Comparison of ENCODE assay signal across 8 cellular contexts in the genomic region with DNA sequence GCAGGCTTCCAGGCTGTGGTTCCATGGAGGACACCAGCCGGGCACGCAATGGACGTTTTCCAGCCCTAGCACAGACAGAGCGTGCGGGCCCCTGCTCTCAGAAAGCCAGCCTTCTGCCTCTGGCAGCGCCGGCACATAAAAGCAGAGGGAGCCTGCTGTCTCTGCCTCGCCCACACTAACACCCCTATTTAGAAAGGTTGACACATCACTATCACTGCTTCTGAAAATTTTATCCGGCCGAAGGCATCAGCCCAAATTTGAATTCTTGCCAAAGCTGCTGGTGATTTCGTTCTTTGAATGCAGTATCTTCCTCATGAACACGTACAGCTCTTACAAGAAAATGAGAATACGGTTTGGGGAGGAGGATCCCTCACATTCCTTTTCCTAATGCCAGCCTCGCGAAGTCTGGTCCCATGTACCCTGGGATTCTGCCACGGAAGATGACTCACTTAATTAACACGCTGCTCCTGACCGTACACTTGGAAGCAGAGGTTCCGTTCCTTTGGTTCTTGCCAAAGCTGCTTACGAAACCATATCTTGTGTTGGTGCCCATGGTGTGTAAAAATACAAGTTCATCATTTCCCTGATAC. TPM values are rescaled to one million over a fixed set of nuclear protein-coding genes. Genes with fewer than 3 reads are reported as not detected.
DNase-seq lines count a peak whose midpoint lies in the region; ATAC-seq and TF ChIP-seq lines count a peak whose summit lies in the region.

No MANE protein-coding gene starts in this region.

- intact Hi-C loops in Panc1 (cut with micrococcal nuclease; ENCODE audit: unreplicated experiment) = loop anchor here (2.0 kb wide), 1 partner anchor 23 kb away; the partner anchor contains the start of gene DECR2

- TF ChIP-seq CTCF in Panc1 (IDR thresholded peaks at IDR 0.05) = no peak

- WGBS in thymus = 85% methylated on average over 20 of the region's 20 CpGs

- CTCF ChIA-PET in Panc1 (lab: Charles Lee) = no interaction called here

- peak; percentile 47 for ATAC-seq in Panc1
- no peak for ATAC-seq in GM18505 (IDR thresholded peaks at IDR 0.05; ENCODE audit: unreplicated experiment)
- ATAC-seq in HG03139 (IDR thresholded peaks at IDR 0.05; ENCODE audit: unreplicated experiment) = no peak

- H3K27me3 ChIP-seq in Panc1 (ENCODE audit: control insufficient read depth, insufficient read depth, low read length) = no peaks in the 10 kb centered on the region
- no peaks in the 10 kb centered on the region for H3K27me3 ChIP-seq in thymus (ENCODE audit: control insufficient read depth, insufficient read depth)

- H3K27ac ChIP-seq in Panc1 (ENCODE audit: low read length) (peak overlapping the region; percentile 88), thymus (ENCODE audit: low read depth) (peak overlapping the region; percentile 9)

- POLR2A ChIA-PET in Panc1 (lab: Charles Lee) = no interaction called here

- no peak for TF ChIP-seq POLR2A in GM18505 (IDR thresholded peaks at IDR 0.05; ENCODE audit: borderline replicate concordance, extremely low read depth, insufficient read depth, insufficient read length)

- DNase-seq in NCI-H1417 (lab: John Stamatoyannopoulos, UW) (peak in 2 of 3 experiments; percentile 26 to 57), NCI-H1417 treated with DMSO at 0.1 percent for 48 hours (lab: John Stamatoyannopoulos, UW) (no peak), Panc1 (ENCODE audit: low read depth, low spot score) (peak; percentile 79), dermis microvascular lymphatic vessel endothelial cell (ENCODE audit: low read depth in 2 of 2) (peak; percentile 14 to 87), lung microvascular endothelial cell (ENCODE audit: low read depth in 2 of 2) (peak; percentile 43 to 95)

- H3K4me3 ChIP-seq in Panc1 (ENCODE audit: low read depth in 2 of 2, low read length in 2 of 2) (peak overlapping the region; percentile 73 to 77), thymus (ENCODE audit: low read length) (no peak overlapping the region)

- BruUV-seq in Panc1 (replicated peaks; lab: Mats Ljungman, UMichigan) = no TSS peak

- in situ Hi-C loops in Panc1 (cut with HindIII; ENCODE audit: low pct_unique_long_range_greater_than_20kb, low sequenced_read_pairs) = no loop called here

- H3K9me3 ChIP-seq in Panc1 (ENCODE audit: control insufficient read depth, insufficient read depth, low read depth, low read length) (no peaks in the 10 kb centered on the region), thymus (ENCODE audit: control insufficient read depth) (no peaks in the 10 kb centered on the region)

- H3K36me3 ChIP-seq in Panc1 (ENCODE audit: control insufficient read depth, insufficient read depth, low read length) (no peaks in the 10 kb centered on the region), thymus (ENCODE audit: control insufficient read depth, insufficient read depth) (no peaks in the 10 kb centered on the region)

- H3K4me1 ChIP-seq in Panc1 (ENCODE audit: control insufficient read depth, insufficient read depth, low read length) = peaks cover 28% of the 10 kb centered on the region
- H3K4me1 ChIP-seq in thymus (ENCODE audit: control insufficient read depth, insufficient read depth, low read length) = peaks cover 16% of the 10 kb centered on the region

RNA-seq across cellular contexts. Expression of gene RAB11FIP3, which starts 1.3 kb away (rescaled TPM):
- total RNA-seq in Panc1 (2021; ENCODE audit: unreplicated experiment) (57.3 TPM), dermis microvascular lymphatic vessel endothelial cell (19.0 and 48.9 TPM in 2 replicates), lung microvascular endothelial cell (21.1 and 36.3 TPM in 2 replicates)
- 65.7 TPM for polyA plus RNA-seq in Panc1 (2012; ENCODE audit: insufficient read length)
- polyA plus RNA-seq in thymus = 26.7 TPM

RNA-seq across cellular contexts. Expression of gene DECR2, which starts 22.4 kb away (rescaled TPM):
- total RNA-seq in Panc1 (2021; ENCODE audit: unreplicated experiment) (92.7 TPM), dermis microvascular lymphatic vessel endothelial cell (11.4 and 19.2 TPM in 2 replicates), lung microvascular endothelial cell (9.3 and 12.6 TPM in 2 replicates)
- polyA plus RNA-seq in Panc1 (2012; ENCODE audit: insufficient read length) = 107 TPM
- 14.2 TPM for polyA plus RNA-seq in thymus

RNA-seq across cellular contexts. Expression of gene NME4, which starts 27.1 kb away (rescaled TPM):
- total RNA-seq in Panc1 (2021; ENCODE audit: unreplicated experiment) (500 TPM), dermis microvascular lymphatic vessel endothelial cell (45.4 and 50.3 TPM in 2 replicates), lung microvascular endothelial cell (30.4 and 55.6 TPM in 2 replicates)
- 1,177 TPM for polyA plus RNA-seq in Panc1 (2012; ENCODE audit: insufficient read length)
- polyA plus RNA-seq in thymus = 34.4 TPM

RNA-seq across cellular contexts. Expression of gene PGAP6, which starts 42.4 kb away (rescaled TPM):
- total RNA-seq in Panc1 (2021; ENCODE audit: unreplicated experiment) (128 TPM), dermis microvascular lymphatic vessel endothelial cell (66.6 and 120 TPM in 2 replicates), lung microvascular endothelial cell (78.7 and 110 TPM in 2 replicates)
- 259 TPM for polyA plus RNA-seq in Panc1 (2012; ENCODE audit: insufficient read length)
- polyA plus RNA-seq in thymus = 47.4 TPM

RNA-seq across cellular contexts. Expression of gene MRPL28, which starts 53.8 kb away (rescaled TPM):
- total RNA-seq in Panc1 (2021; ENCODE audit: unreplicated experiment) = 140 TPM
- 198 TPM for polyA plus RNA-seq in Panc1 (2012; ENCODE audit: insufficient read length)
- 60.3 and 77.0 TPM in 2 replicates for total RNA-seq in dermis microvascular lymphatic vessel endothelial cell
- total RNA-seq in lung microvascular endothelial cell = 70.8 and 80.6 TPM in 2 replicates
- 79.4 TPM for polyA plus RNA-seq in thymus
